14 cellular contexts compared by ENCODE assay signal in the genomic region with DNA sequence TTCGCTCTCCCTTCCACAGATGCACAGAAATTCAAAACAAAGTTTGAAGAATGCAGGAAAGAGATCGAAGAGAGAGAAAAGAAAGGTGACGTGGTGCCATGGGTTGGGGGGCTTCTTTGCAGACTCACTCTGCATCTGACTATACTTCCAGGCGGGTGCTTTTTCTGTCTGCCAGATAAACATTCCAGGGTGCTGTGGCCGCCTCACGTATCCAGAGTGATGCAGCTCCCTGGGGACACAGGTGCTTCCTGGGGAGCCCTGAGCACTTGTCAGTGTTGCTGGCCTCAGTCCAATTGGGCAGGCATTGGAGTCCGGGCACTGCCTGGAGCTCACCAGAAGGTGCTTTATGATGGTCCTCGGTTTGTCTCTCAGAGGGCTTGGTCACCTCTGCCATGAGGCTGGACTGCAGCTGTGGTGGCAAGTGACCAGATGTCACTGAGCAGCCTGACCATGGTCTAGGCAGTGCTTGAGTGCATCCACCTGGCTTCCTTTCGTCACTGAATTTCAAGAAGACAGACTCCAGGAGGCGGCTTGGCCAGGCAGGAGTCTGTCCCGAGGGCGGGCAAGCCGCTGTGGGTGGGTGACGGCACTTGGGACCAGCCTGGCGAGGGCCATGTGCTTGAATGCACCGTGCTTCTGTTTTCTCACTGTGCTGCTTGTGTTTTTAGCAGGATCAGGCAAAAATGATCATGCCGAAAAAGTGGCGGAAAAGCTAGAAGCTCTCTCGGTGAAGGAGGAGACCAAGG. TPM values are rescaled to one million over a fixed set of nuclear protein-coding genes. Genes with fewer than 3 reads are reported as not detected.
"Had no signal": no experiment of that assay in that cellular context is flagged by ENCODE, and none has a peak within 500 bp of the region (broad histone marks: within the 10 kb centered on the region; RNA-seq: fewer than 3 reads in every experiment).

No MANE protein-coding gene starts in this region.

- H3K9me3 Mint-ChIP-seq: activated CD4-positive, alpha-beta T cell treated with anti-CD3 and anti-CD28 coated beads, Interleukin-2, amount 10 ng/mL, durations not matched to agents 7 days and 5 days; activated naive CD4-positive, alpha-beta T cell treated with anti-CD3 and anti-CD28 coated beads, Interleukin-2, amount 50 U/mL, for 72 hours; activated T-cell treated with anti-CD3 and anti-CD28 coated beads, Interleukin-2, amount 50 U/mL, for 4 hours; T-helper 1 cell treated with Interleukin-12 subunit alpha and Interleukin-12 subunit beta and Interleukin-4 antibody, amounts not matched to agents 30 μg/mL and 1 μg/mL, for 36 hours had no signal

- DNase-seq: activated CD4-positive, alpha-beta T cell treated with anti-CD3 and anti-CD28 coated beads, Interleukin-2, amount 10 ng/mL, durations not matched to agents 7 days and 5 days; activated CD4-positive, CD25-positive, alpha-beta regulatory T cell; activated effector memory CD4-positive, alpha-beta T cell treated with anti-CD3 and anti-CD28 coated beads, Interleukin-2, amount 50 U/mL, for 16 hours; activated T-cell treated with anti-CD3 and anti-CD28 coated beads, Interleukin-2, amount 50 U/mL, for 4 hours; dorsolateral prefrontal cortex; left colon; midbrain; stimulated activated CD4-positive, alpha-beta T cell treated with anti-CD3 and anti-CD28 coated beads, Interleukin-4, amount 100 ng/mL, for 4 hours; thyroid gland had no signal

- H3K27ac ChIP-seq: esophagus muscularis mucosa, neutrophil, skin epidermis, thyroid gland had no signal

- ATAC-seq: activated naive CD4-positive, alpha-beta T cell treated with anti-CD3 and anti-CD28 coated beads, Interleukin-2, amount 50 U/mL, for 72 hours; activated T-cell treated with anti-CD3 and anti-CD28 coated beads, Interleukin-2, amount 50 U/mL, for 4 hours; left colon had no signal

- H3K27me3 Mint-ChIP-seq: activated CD4-positive, alpha-beta T cell treated with anti-CD3 and anti-CD28 coated beads, Interleukin-2, amount 10 ng/mL, durations not matched to agents 7 days and 5 days had no signal

- H3K27ac Mint-ChIP-seq: activated CD4-positive, alpha-beta T cell treated with anti-CD3 and anti-CD28 coated beads, Interleukin-2, amount 10 ng/mL, durations not matched to agents 7 days and 5 days; T-helper 1 cell treated with Interleukin-12 subunit alpha and Interleukin-12 subunit beta and Interleukin-4 antibody, amounts not matched to agents 30 μg/mL and 1 μg/mL, for 36 hours had no signal

- H3K4me3 Mint-ChIP-seq: activated CD4-positive, alpha-beta T cell treated with anti-CD3 and anti-CD28 coated beads, Interleukin-2, amount 10 ng/mL, durations not matched to agents 7 days and 5 days; activated T-cell treated with anti-CD3 and anti-CD28 coated beads, Interleukin-2, amount 50 U/mL, for 4 hours; T-helper 1 cell treated with Interleukin-12 subunit alpha and Interleukin-12 subunit beta and Interleukin-4 antibody, amounts not matched to agents 30 μg/mL and 1 μg/mL, for 36 hours had no signal

RNA-seq across cellular contexts. Expression of gene CCDC188, which starts 24.4 kb away (rescaled TPM):
- total RNA-seq: activated naive CD4-positive, alpha-beta T cell treated with anti-CD3 and anti-CD28 coated beads, Interleukin-2, amount 50 U/mL, for 72 hours; activated T-cell treated with anti-CD3 and anti-CD28 coated beads, Interleukin-2, amount 50 U/mL, for 4 hours had no signal
